In the genomic region with DNA sequence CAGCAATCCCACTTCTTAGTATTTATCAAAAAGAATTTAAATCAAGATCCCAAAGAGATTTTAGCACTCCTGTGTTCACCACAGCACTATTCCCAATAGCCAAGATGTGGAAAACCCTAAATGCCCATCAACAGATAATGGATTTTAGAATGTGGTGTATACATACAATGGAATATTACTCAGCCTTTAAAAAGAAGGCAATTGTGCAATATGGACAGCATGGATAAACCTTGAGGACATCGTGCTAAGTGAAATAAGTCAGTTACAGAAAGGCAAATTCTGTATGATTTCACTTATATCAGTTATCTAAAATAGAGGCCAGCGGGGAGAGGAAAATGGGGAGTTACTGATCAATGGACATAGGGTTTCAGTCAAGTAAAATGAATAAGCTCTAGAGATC, we compare ENCODE assay signal across 8 cellular contexts.
"Had no signal": no experiment of that assay in that cellular context is flagged by ENCODE, and none has a peak within 500 bp of the region (broad histone marks: within the 10 kb centered on the region; RNA-seq: fewer than 3 reads in every experiment).

No MANE protein-coding gene starts in this region.

- ATAC-seq: GM12878 had no signal

- DNase-seq: GDM1, GF-D8 had no signal

- H3K4me3 ChIP-seq: GM12878 had no signal

- FAIRE-seq: G401.6, GM12878, GM12891, GM12892, GM18507, GM19239 had no signal
